Comparison of ENCODE assay signal across 18 cellular contexts in the genomic region with DNA sequence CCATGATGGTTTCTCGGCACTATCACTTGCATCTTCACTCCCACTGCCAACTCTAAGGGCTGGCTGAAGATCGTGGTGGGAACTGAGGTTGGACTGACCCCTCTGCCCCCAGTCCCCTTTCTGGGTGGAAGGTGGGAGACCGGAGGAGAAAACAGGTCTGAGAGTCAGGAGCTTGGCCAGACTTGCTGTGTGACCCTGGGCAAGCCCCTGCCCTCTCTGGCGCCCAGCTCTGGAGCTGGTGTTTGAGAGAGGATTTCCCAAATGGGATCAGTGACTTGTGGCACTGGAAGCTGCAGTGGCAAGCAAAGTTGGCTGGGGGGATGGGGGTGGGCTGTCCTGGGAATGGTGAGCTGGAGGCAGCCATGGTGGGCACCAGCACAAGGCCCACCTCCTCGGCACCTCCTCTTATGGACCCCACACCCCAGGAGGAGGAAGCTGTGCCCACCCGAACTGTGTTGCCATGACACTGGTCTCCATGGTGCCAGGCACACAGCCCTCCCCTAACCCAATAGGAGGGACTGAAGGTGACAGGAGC.
"Had no signal": no experiment of that assay in that cellular context is flagged by ENCODE, and none has a peak within 500 bp of the region (broad histone marks: within the 10 kb centered on the region; RNA-seq: fewer than 3 reads in every experiment).

No MANE protein-coding gene starts in this region.

- H3K27ac ChIP-seq: brain microvascular endothelial cell, coronary artery, left lung, suprapubic skin, VCaP had no signal

- DNase-seq: activated CD4-positive, alpha-beta T cell treated with anti-CD3 and anti-CD28 coated beads for 1 hour; activated CD8-positive, alpha-beta memory T cell treated with anti-CD3 and anti-CD28 coated beads for 24 hours; activated gamma-delta T cell treated with Interleukin-2 at 50 U/mL for 16 hours; brain microvascular endothelial cell; left lung; retina; stimulated activated CD4-positive, alpha-beta T cell treated with anti-CD3 and anti-CD28 coated beads, Interleukin-12 subunit alpha, Interleukin-12 subunit beta, amount 100 ng/mL, for 4 hours; stimulated activated CD4-positive, alpha-beta T cell treated with anti-CD3 and anti-CD28 coated beads, Interleukin-1b, Interleukin-23, amount 100 ng/mL, for 48 hours; stimulated activated CD8-positive, alpha-beta memory T cell treated with anti-CD3 and anti-CD28 coated beads, Interleukin-4, amount 100 ng/mL, for 48 hours; T-helper 17 cell had no signal

- H3K4me3 ChIP-seq: coronary artery, left lung, suprapubic skin had no signal

- H3K4me3 Mint-ChIP-seq: central memory CD8-positive, alpha-beta T cell; stimulated activated naive CD8-positive, alpha-beta T cell treated with anti-CD3 and anti-CD28 coated beads, Interleukin-15, Interleukin-2, amounts not matched to agents 100 ng/mL and 50 ng/mL, for 24 hours; T-helper 17 cell; type B pancreatic cell had no signal

- H3K27ac Mint-ChIP-seq: stimulated activated naive CD8-positive, alpha-beta T cell treated with anti-CD3 and anti-CD28 coated beads, Interleukin-15, Interleukin-2, amounts not matched to agents 100 ng/mL and 50 ng/mL, for 24 hours; T-helper 17 cell had no signal

- ATAC-seq: T-helper 17 cell had no signal

- H3K9me3 Mint-ChIP-seq: central memory CD8-positive, alpha-beta T cell; stimulated activated naive CD8-positive, alpha-beta T cell treated with anti-CD3 and anti-CD28 coated beads, Interleukin-15, Interleukin-2, amounts not matched to agents 100 ng/mL and 50 ng/mL, for 24 hours; type B pancreatic cell had no signal

- H3K9me3 ChIP-seq: left lung, suprapubic skin had no signal

- FAIRE-seq: frontal cortex, keratinocyte had no signal

- H3K36me3 Mint-ChIP-seq: type B pancreatic cell had no signal

- H3K36me3 ChIP-seq: brain microvascular endothelial cell had no signal
